21 cellular contexts compared by ENCODE assay signal in the genomic region with DNA sequence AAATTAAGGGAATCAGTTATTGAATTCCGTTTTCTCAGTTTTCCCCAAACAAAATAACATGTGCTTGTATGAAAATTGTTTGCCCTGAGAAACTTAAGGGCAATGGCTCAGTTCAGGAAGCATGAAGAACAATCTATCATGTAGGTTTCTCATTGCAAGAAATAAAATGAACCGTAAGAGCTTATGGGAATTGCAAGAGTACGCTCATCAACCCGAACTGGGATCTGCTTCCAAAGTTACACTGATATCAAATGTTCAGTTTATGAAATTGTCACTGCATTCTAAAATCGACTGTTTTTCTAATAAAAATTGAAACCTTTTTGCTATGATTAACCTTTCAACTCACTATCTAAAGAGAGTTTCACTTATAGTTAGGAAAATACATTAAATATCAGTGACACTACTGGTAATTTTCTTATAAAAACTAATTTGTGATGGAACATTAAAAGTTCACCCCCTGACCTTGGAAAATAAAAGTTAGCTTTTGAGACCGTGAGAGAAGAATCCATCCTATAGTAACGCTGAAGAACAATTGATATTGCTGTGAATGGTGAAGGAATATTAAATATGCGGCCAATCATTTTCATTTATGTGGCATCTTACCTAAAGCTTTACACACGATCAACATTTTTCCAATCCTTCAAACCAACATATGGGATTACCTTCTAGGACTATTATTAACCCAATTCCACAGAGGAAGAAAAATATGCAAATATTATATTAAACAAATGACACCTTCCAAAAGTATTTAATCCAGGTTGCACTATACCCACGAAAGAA. TPM values are rescaled to one million over a fixed set of nuclear protein-coding genes. Genes with fewer than 3 reads are reported as not detected.
DNase-seq lines count a peak whose midpoint lies in the region; ATAC-seq and TF ChIP-seq lines count a peak whose summit lies in the region.
"Had no signal": no experiment of that assay in that cellular context is flagged by ENCODE, and none has a peak within 500 bp of the region (broad histone marks: within the 10 kb centered on the region; RNA-seq: fewer than 3 reads in every experiment).

No MANE protein-coding gene starts in this region.

- H3K4me3 ChIP-seq in coronary artery (peak overlapping the region; percentile 92), thoracic aorta (peak overlapping the region; percentile 83)
- H3K4me3 ChIP-seq: BLaER1 treated with 17β-estradiol and CSF1 and Interleukin-3, amounts not matched to agents 10 nM and 100 nM; body of pancreas had no signal

- peaks cover 9 to 18% of the 10 kb centered on the region in 2 donors for H3K4me1 ChIP-seq in thoracic aorta (ENCODE audit: control insufficient read depth in 1 of 2, low read depth in 2 of 2)
- H3K4me1 ChIP-seq: BLaER1 treated with 17β-estradiol and CSF1 and Interleukin-3, amounts not matched to agents 10 nM and 100 nM had no signal

- H3K27ac ChIP-seq in coronary artery: peak overlapping the region; percentile 35 to 71
- H3K27ac ChIP-seq in thoracic aorta: peak overlapping the region in 1 of 2 donors; percentile 14
- H3K27ac ChIP-seq: BLaER1 treated with 17β-estradiol and CSF1 and Interleukin-3, amounts not matched to agents 10 nM and 100 nM; body of pancreas; dorsolateral prefrontal cortex had no signal

- no peak for TF ChIP-seq CTCF in coronary artery (IDR thresholded peaks at IDR 0.05)
- no peak for TF ChIP-seq CTCF in nephron (IDR thresholded peaks at IDR 0.05; ENCODE audit: unreplicated experiment in 3 of 3)
- no peak for TF ChIP-seq CTCF in thoracic aorta (IDR thresholded peaks at IDR 0.05)

- ATAC-seq in thoracic aorta (ENCODE audit: insufficient number of reproducible peaks, low FRiP score, low read depth) (no peak), GM18861 (IDR thresholded peaks at IDR 0.05; ENCODE audit: unreplicated experiment) (no peak), HG02938 (IDR thresholded peaks at IDR 0.05; ENCODE audit: unreplicated experiment) (no peak)
- ATAC-seq: body of pancreas; naive thymus-derived CD4-positive, alpha-beta T cell had no signal

- peak overlapping the region; percentile 57 to 87 (median 81) for H3K4me3 Mint-ChIP-seq in nephron
- H3K4me3 Mint-ChIP-seq: activated naive CD4-positive, alpha-beta T cell treated with anti-CD3 and anti-CD28 coated beads for 36 hours; naive thymus-derived CD4-positive, alpha-beta T cell had no signal

- H3K36me3 ChIP-seq in thoracic aorta: no peaks in the 10 kb centered on the region
- H3K36me3 ChIP-seq: BLaER1 treated with 17β-estradiol and CSF1 and Interleukin-3, amounts not matched to agents 10 nM and 100 nM had no signal

- H3K36me3 Mint-ChIP-seq in nephron (ENCODE audit: low read depth): no peaks in the 10 kb centered on the region

- H3K27me3 Mint-ChIP-seq in nephron (ENCODE audit: low read depth): peaks cover 82% of the 10 kb centered on the region

- peak; percentile 76 for DNase-seq in NCI-H748 (lab: John Stamatoyannopoulos, UW; ENCODE audit: unreplicated experiment)
- no peak for DNase-seq in coronary artery (ENCODE audit: low spot score)
- no peak for DNase-seq in thoracic aorta (ENCODE audit: low spot score)
- no peak for DNase-seq in NCI-H82 (lab: John Stamatoyannopoulos, UW)
- DNase-seq in NCI-H1694 (lab: John Stamatoyannopoulos, UW): no peak
- DNase-seq: activated CD8-positive, alpha-beta memory T cell treated with anti-CD3 and anti-CD28 coated beads, Interleukin-2, amount 50 U/mL, for 4 hours; activated naive CD4-positive, alpha-beta T cell treated with anti-CD3 and anti-CD28 coated beads for 36 hours; body of pancreas; dorsolateral prefrontal cortex; HCEC 1CT; naive thymus-derived CD4-positive, alpha-beta T cell; NCI-H1436; OCI-M1; stimulated activated CD4-positive, alpha-beta T cell treated with anti-CD3 and anti-CD28 coated beads, Interleukin-2, amount 100 ng/mL, for 24 hours; T1000 had no signal

- no peak overlapping the region for H3K27ac Mint-ChIP-seq in nephron
- H3K27ac Mint-ChIP-seq: activated naive CD4-positive, alpha-beta T cell treated with anti-CD3 and anti-CD28 coated beads for 36 hours; naive thymus-derived CD4-positive, alpha-beta T cell had no signal

- no peaks in the 10 kb centered on the region for H3K27me3 ChIP-seq in thoracic aorta (replicated peaks; ENCODE audit: insufficient read depth)
- H3K27me3 ChIP-seq: BLaER1 treated with 17β-estradiol and CSF1 and Interleukin-3, amounts not matched to agents 10 nM and 100 nM had no signal

- no peaks in the 10 kb centered on the region for H3K9me3 Mint-ChIP-seq in nephron
- H3K9me3 Mint-ChIP-seq: activated naive CD4-positive, alpha-beta T cell treated with anti-CD3 and anti-CD28 coated beads for 36 hours had no signal

- peaks cover 42% of the 10 kb centered on the region for H3K4me1 Mint-ChIP-seq in nephron
- H3K4me1 Mint-ChIP-seq: naive thymus-derived CD4-positive, alpha-beta T cell had no signal

- H3K9me3 ChIP-seq in thoracic aorta: no peaks in the 10 kb centered on the region
- H3K9me3 ChIP-seq: body of pancreas had no signal

RNA-seq across cellular contexts. Expression of a gene that starts 2.3 kb away (rescaled TPM):
- total RNA-seq in thoracic aorta: 1 to 10 TPM; 9.5 to 9.9 TPM
- total RNA-seq: activated naive CD4-positive, alpha-beta T cell treated with anti-CD3 and anti-CD28 coated beads for 36 hours; HT-29; naive thymus-derived CD4-positive, alpha-beta T cell; SK-MEL-5 had no signal
